16 cellular contexts compared by ENCODE assay signal in genomic region chr10:96708456-96708855, GRCh38. TPM values are rescaled to one million over a fixed set of nuclear protein-coding genes. Genes with fewer than 3 reads are reported as not detected.
DNase-seq lines count a peak whose midpoint lies in the region; ATAC-seq, FAIRE-seq and TF ChIP-seq lines count a peak whose summit lies in the region.
"Had no signal": no experiment of that assay in that cellular context is flagged by ENCODE, and none has a peak within 500 bp of the region (broad histone marks: within the 10 kb centered on the region; RNA-seq: fewer than 3 reads in every experiment).

No MANE protein-coding gene starts in this region.

- DNase-seq in GM12891 (ENCODE audit: insufficient read length, low spot score) (no peak), NOMO-1 (lab: John Stamatoyannopoulos, UW; ENCODE audit: unreplicated experiment in 2 of 2) (peak; percentile 93 to 95), sciatic nerve (ENCODE audit: low spot score) (no peak), RKO (ENCODE audit: low spot score) (no peak), NCI-H510A treated with DMSO at 0.1 percent for 48 hours (lab: John Stamatoyannopoulos, UW) (no peak)
- no peak for DNase-seq in CD8-positive, alpha-beta memory T cell
- no peak for DNase-seq in stimulated activated CD4-positive, alpha-beta T cell treated with anti-CD3 and anti-CD28 coated beads, Interleukin-2, amount 100 ng/mL, for 48 hours
- DNase-seq: activated CD4-positive, alpha-beta T cell treated with anti-CD3 and anti-CD28 coated beads, Interleukin-2, amount 50 U/mL, for 48 hours; activated effector memory CD4-positive, alpha-beta T cell treated with anti-CD3 and anti-CD28 coated beads, Interleukin-2, amount 50 U/mL, for 16 hours; CD4-positive, CD25-positive, alpha-beta regulatory T cell; MG63; NCI-H2227 treated with DMSO at 0.1 percent for 48 hours; stimulated activated CD4-positive, alpha-beta T cell treated with anti-CD3 and anti-CD28 coated beads, Interleukin-4, amount 100 ng/mL, for 1 hour; T-helper 9 cell had no signal

- H3K4me3 ChIP-seq in CD8-positive, alpha-beta memory T cell (ENCODE audit: low read length) = no peak overlapping the region
- H3K4me3 ChIP-seq: MG63 had no signal

- H3K4me1 ChIP-seq in CD8-positive, alpha-beta memory T cell (ENCODE audit: insufficient read depth, low read length) = no peaks in the 10 kb centered on the region

- H3K36me3 ChIP-seq in CD8-positive, alpha-beta memory T cell (ENCODE audit: insufficient read depth, low read length) = no peaks in the 10 kb centered on the region
- H3K36me3 ChIP-seq: MG63 had no signal

- no peaks in the 10 kb centered on the region for H3K9me3 ChIP-seq in CD8-positive, alpha-beta memory T cell (ENCODE audit: low read length)
- H3K9me3 ChIP-seq: MG63 had no signal

- ATAC-seq in sciatic nerve = peak; percentile 77
- ATAC-seq: Panc1 had no signal

- H3K36me3 Mint-ChIP-seq in dendritic cell treated with granulocyte-macrophage colony-stimulating factor and Interleukin-4, amounts not matched to agents 40 ng/mL and 50 ng/mL, for 4 days (ENCODE audit: low read depth) = peaks cover 59% of the 10 kb centered on the region
- H3K36me3 Mint-ChIP-seq in CD8-positive, alpha-beta memory T cell = peaks cover 1 to 18% (median 5%) of the 10 kb centered on the region in 3 donors
- H3K36me3 Mint-ChIP-seq: CD4-positive, CD25-positive, alpha-beta regulatory T cell had no signal

- H3K27me3 Mint-ChIP-seq in dendritic cell treated with granulocyte-macrophage colony-stimulating factor and Interleukin-4, amounts not matched to agents 40 ng/mL and 50 ng/mL, for 4 days = no peaks in the 10 kb centered on the region
- no peaks in the 10 kb centered on the region for H3K27me3 Mint-ChIP-seq in CD8-positive, alpha-beta memory T cell
- H3K27me3 Mint-ChIP-seq: CD4-positive, CD25-positive, alpha-beta regulatory T cell had no signal

- peak; percentile 62 for FAIRE-seq in GM12891 (lab: Jason Lieb, UNC)

- no peaks in the 10 kb centered on the region for H3K27me3 ChIP-seq in CD8-positive, alpha-beta memory T cell (ENCODE audit: insufficient read depth, low read length, poor library complexity, severe bottlenecking)
- H3K27me3 ChIP-seq: MG63 had no signal

- intact Hi-C loops in dendritic cell treated with granulocyte-macrophage colony-stimulating factor and Interleukin-4, amounts not matched to agents 40 ng/mL and 50 ng/mL, for 4 days (cut with micrococcal nuclease) = loop anchor here (1.0 to 10.0 kb wide), 2 partner anchors 8 to 126 kb away; partner anchors contain the start of gene LCOR
- intact Hi-C loops in sciatic nerve (cut with DNase I) = no loop called here

- TF ChIP-seq POLR2A in GM12891 (IDR thresholded peaks at IDR 0.05; ENCODE audit: low read depth, low read length) = no peak

- POLR2A ChIA-PET in CD8-positive, alpha-beta memory T cell (lab: Charles Lee) = interaction anchor here (0.6 kb wide), 1 partner anchor 86 kb away, joined by 5 read pairs; no protein-coding TSS in a partner anchor

- no peaks in the 10 kb centered on the region for H3K9me3 Mint-ChIP-seq in dendritic cell treated with granulocyte-macrophage colony-stimulating factor and Interleukin-4, amounts not matched to agents 40 ng/mL and 50 ng/mL, for 4 days
- H3K9me3 Mint-ChIP-seq in CD8-positive, alpha-beta memory T cell = no peaks in the 10 kb centered on the region
- H3K9me3 Mint-ChIP-seq: CD4-positive, CD25-positive, alpha-beta regulatory T cell had no signal

- peaks cover 60% of the 10 kb centered on the region for H3K4me1 Mint-ChIP-seq in dendritic cell treated with granulocyte-macrophage colony-stimulating factor and Interleukin-4, amounts not matched to agents 40 ng/mL and 50 ng/mL, for 4 days (ENCODE audit: low read depth)
- H3K4me1 Mint-ChIP-seq in CD8-positive, alpha-beta memory T cell = peaks cover 9 to 20% (median 16%) of the 10 kb centered on the region in 3 donors

- CTCF ChIA-PET in CD8-positive, alpha-beta memory T cell (lab: Charles Lee) = no interaction called here

- peak overlapping the region; percentile 84 for H3K27ac Mint-ChIP-seq in dendritic cell treated with granulocyte-macrophage colony-stimulating factor and Interleukin-4, amounts not matched to agents 40 ng/mL and 50 ng/mL, for 4 days
- H3K27ac Mint-ChIP-seq in CD8-positive, alpha-beta memory T cell = no peak overlapping the region

- no peak overlapping the region for H3K27ac ChIP-seq in CD8-positive, alpha-beta memory T cell (ENCODE audit: low read depth, low read length)

- H3K4me3 Mint-ChIP-seq in dendritic cell treated with granulocyte-macrophage colony-stimulating factor and Interleukin-4, amounts not matched to agents 40 ng/mL and 50 ng/mL, for 4 days = peak overlapping the region; percentile 44
- H3K4me3 Mint-ChIP-seq in CD8-positive, alpha-beta memory T cell = no peak overlapping the region
- H3K4me3 Mint-ChIP-seq: CD4-positive, CD25-positive, alpha-beta regulatory T cell had no signal

TF ChIP-seq in GM12891, 5 proteins besides CTCF, POLR2A, EP300 and RAD21:
- TF ChIP-seq POLR2AphosphoS5 (IDR thresholded peaks at IDR 0.05; ENCODE audit: low read depth, low read length) (no peak), SPI1 (IDR thresholded peaks at IDR 0.05; ENCODE audit: low read depth, low read length) (peak; percentile 35; the same call in 1 of the 2 replicates), PAX5 (IDR thresholded peaks at IDR 0.05; ENCODE audit: insufficient read depth, low read length, severe bottlenecking) (no peak)

RNA-seq across cellular contexts. Expression of gene PIK3AP1, which starts 11.9 kb away (rescaled TPM):
- 73.5 TPM for polyA plus RNA-seq in GM12891 (2012; ENCODE audit: low read depth, missing spikeins)
- 13.8 TPM for total RNA-seq in sciatic nerve
- 1 to 10 TPM; 5.7 to 6.7 TPM for total RNA-seq in CD8-positive, alpha-beta memory T cell
- 37.0 TPM for polyA plus RNA-seq in CD8-positive, alpha-beta memory T cell

Comparison
In these comparisons a context has a peak if more than half of its experiments do, and no peak if none do; other contexts are left out.
1. DNase-seq: peak in NOMO-1 (2 of 2); none in GM12891 (single experiment), sciatic nerve (single experiment), RKO (single experiment), CD8-positive, alpha-beta memory T cell (0 of 5), stimulated activated CD4-positive, alpha-beta T cell treated with anti-CD3 and anti-CD28 coated beads, Interleukin-2, amount 100 ng/mL, for 48 hours (0 of 2) and NCI-H510A treated with DMSO at 0.1 percent for 48 hours (single experiment).